In the genomic region with DNA sequence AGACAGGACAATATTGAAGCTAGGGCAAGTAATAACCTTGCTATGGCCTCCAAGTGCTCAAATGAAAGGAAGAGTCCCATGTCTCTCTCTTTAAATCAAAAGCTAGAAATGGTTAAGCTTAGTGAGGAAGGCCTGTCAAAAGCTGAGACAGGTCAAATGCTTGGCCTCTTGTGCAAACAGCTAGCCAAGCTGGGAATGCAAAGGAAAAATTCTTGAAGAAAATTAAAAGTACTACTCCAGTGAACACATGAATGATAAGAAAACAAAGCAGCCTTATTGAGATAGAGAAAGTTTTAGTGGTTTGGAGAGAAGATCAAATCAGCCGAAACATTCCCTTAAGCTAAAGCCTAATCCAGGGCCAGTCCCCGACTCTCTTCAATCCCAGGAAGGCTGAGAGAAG, we compare ENCODE assay signal across 19 cellular contexts.
"Had no signal": no experiment of that assay in that cellular context is flagged by ENCODE, and none has a peak within 500 bp of the region (broad histone marks: within the 10 kb centered on the region; RNA-seq: fewer than 3 reads in every experiment).

No MANE protein-coding gene starts in this region.

- DNase-seq: activated CD4-positive, alpha-beta memory T cell treated with anti-CD3 and anti-CD28 coated beads for 36 hours; activated gamma-delta T cell treated with Interleukin-2 at 50 U/mL for 16 hours; activated naive CD8-positive, alpha-beta T cell treated with anti-CD3 and anti-CD28 coated beads, Interleukin-2, amount 10 ng/mL, durations not matched to agents 7 days and 5 days; activated T-cell treated with anti-CD3 and anti-CD28 coated beads, Interleukin-2, amount 50 U/mL, for 72 hours; caudate nucleus; erythroblast; glutamatergic neuron; immature natural killer cell; mesendoderm; T-cell; T1000 had no signal

- H3K4me1 Mint-ChIP-seq: activated naive CD8-positive, alpha-beta T cell treated with anti-CD3 and anti-CD28 coated beads, Interleukin-2, amount 10 ng/mL, durations not matched to agents 7 days and 5 days; T-cell had no signal

- H3K27me3 ChIP-seq: right atrium auricular region, tibial nerve had no signal

- H3K9me3 ChIP-seq: right atrium auricular region, tibial nerve had no signal

- H3K36me3 Mint-ChIP-seq: activated CD4-positive, alpha-beta memory T cell treated with anti-CD3 and anti-CD28 coated beads for 36 hours; activated naive CD8-positive, alpha-beta T cell treated with anti-CD3 and anti-CD28 coated beads, Interleukin-2, amount 10 ng/mL, durations not matched to agents 7 days and 5 days; immature natural killer cell; T-cell had no signal

- H3K36me3 ChIP-seq: right atrium auricular region, tibial nerve had no signal

- H3K4me1 ChIP-seq: parathyroid adenoma, right atrium auricular region, tibial nerve had no signal

- ATAC-seq: activated T-cell treated with anti-CD3 and anti-CD28 coated beads, Interleukin-2, amount 50 U/mL, for 72 hours; left lobe of liver; T-cell had no signal

- H3K9me3 Mint-ChIP-seq: activated CD4-positive, alpha-beta memory T cell treated with anti-CD3 and anti-CD28 coated beads for 36 hours; activated T-cell treated with anti-CD3 and anti-CD28 coated beads, Interleukin-2, amount 50 U/mL, for 72 hours had no signal

- H3K4me3 ChIP-seq: right atrium auricular region, SK-N-MC, smooth muscle cell, tibial nerve had no signal

- H3K27me3 Mint-ChIP-seq: dendritic cell treated with granulocyte-macrophage colony-stimulating factor and Interleukin-4, amounts not matched to agents 40 ng/mL and 50 ng/mL, for 4 days had no signal

- H3K4me3 Mint-ChIP-seq: activated CD4-positive, alpha-beta memory T cell treated with anti-CD3 and anti-CD28 coated beads for 36 hours; activated naive CD8-positive, alpha-beta T cell treated with anti-CD3 and anti-CD28 coated beads, Interleukin-2, amount 10 ng/mL, durations not matched to agents 7 days and 5 days; activated T-cell treated with anti-CD3 and anti-CD28 coated beads, Interleukin-2, amount 50 U/mL, for 72 hours; dendritic cell treated with granulocyte-macrophage colony-stimulating factor and Interleukin-4, amounts not matched to agents 40 ng/mL and 50 ng/mL, for 4 days; immature natural killer cell; neural crest cell; T-cell had no signal

- H3K27ac Mint-ChIP-seq: activated CD4-positive, alpha-beta memory T cell treated with anti-CD3 and anti-CD28 coated beads for 36 hours; activated naive CD8-positive, alpha-beta T cell treated with anti-CD3 and anti-CD28 coated beads, Interleukin-2, amount 10 ng/mL, durations not matched to agents 7 days and 5 days; activated T-cell treated with anti-CD3 and anti-CD28 coated beads, Interleukin-2, amount 50 U/mL, for 72 hours; dendritic cell treated with granulocyte-macrophage colony-stimulating factor and Interleukin-4, amounts not matched to agents 40 ng/mL and 50 ng/mL, for 4 days; immature natural killer cell; T-cell had no signal
